Comparison of ENCODE assay signal across 16 cellular contexts in the genomic region with DNA sequence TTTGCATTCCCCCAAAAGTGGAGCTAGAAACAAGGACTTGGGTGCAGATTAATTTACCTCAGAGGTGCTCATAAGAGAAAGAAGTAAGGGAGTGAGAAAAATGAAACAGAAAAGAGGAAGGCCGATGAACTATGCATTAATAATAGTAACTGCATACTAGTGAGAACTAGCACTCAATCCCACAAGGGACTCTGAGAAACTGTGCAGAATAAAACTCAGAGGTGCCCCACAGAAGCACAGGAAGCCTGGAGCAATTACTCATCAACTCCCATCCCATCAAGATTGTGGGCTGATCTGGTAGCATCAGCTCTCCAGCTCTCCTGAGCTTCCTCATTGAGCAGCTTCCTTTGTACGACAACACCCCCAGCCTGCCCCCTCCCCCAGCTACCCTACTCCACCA. TPM values are rescaled to one million over a fixed set of nuclear protein-coding genes. Genes with fewer than 3 reads are reported as not detected.
DNase-seq lines count a peak whose midpoint lies in the region; ATAC-seq lines count a peak whose summit lies in the region.
"Had no signal": no experiment of that assay in that cellular context is flagged by ENCODE, and none has a peak within 500 bp of the region (broad histone marks: within the 10 kb centered on the region; RNA-seq: fewer than 3 reads in every experiment).

No MANE protein-coding gene starts in this region.

- H2BK5ac ChIP-seq in mesenchymal stem cell (ENCODE audit: low read depth, low read length, poor library complexity, severe bottlenecking) = no peak overlapping the region

- no peak overlapping the region for H2BK12ac ChIP-seq in mesenchymal stem cell (ENCODE audit: low read length in 2 of 2)

- no CpG with 5 or more reads among the region's 2 CpGs for WGBS in mesenchymal stem cell

- H4K8ac ChIP-seq in mesenchymal stem cell (ENCODE audit: low read length) = no peak overlapping the region

- peaks cover 37 to 43% of the 10 kb centered on the region in 2 experiments for H3K36me3 ChIP-seq in mesenchymal stem cell (ENCODE audit: control insufficient read depth in 1 of 2, insufficient read depth in 2 of 2, low read depth in 1 of 2, low read length in 2 of 2)
- H3K36me3 ChIP-seq: right lobe of liver had no signal

- H2AFZ ChIP-seq in mesenchymal stem cell (ENCODE audit: low read depth, low read length) = no peak overlapping the region

- H2BK120ac ChIP-seq in mesenchymal stem cell (ENCODE audit: low read depth, low read length) = no peak overlapping the region

- H3K18ac ChIP-seq in mesenchymal stem cell (ENCODE audit: low read depth in 1 of 2, low read length in 2 of 2) = no peak overlapping the region

- no peaks in the 10 kb centered on the region for H3K9me3 ChIP-seq in mesenchymal stem cell (ENCODE audit: control insufficient read depth, low read length)
- H3K9me3 ChIP-seq: right lobe of liver had no signal

- peak; percentile 32 for DNase-seq in islet precursor cell
- DNase-seq in mesenchymal stem cell = no peak
- no peak for DNase-seq in foreskin melanocyte
- no peak for DNase-seq in NCI-H69 (lab: John Stamatoyannopoulos, UW)
- DNase-seq: left ventricle myocardium superior; naive thymus-derived CD8-positive, alpha-beta T cell; NCI-H187 treated with DMSO at 0.1 percent for 48 hours; NCI-H82; right lobe of liver had no signal

- H3K4me2 ChIP-seq in mesenchymal stem cell (ENCODE audit: low read length, poor library complexity, severe bottlenecking) = no peak overlapping the region

- ATAC-seq in GM18868 (IDR thresholded peaks at IDR 0.05; ENCODE audit: unreplicated experiment) (peak; percentile 82), GM21786 (IDR thresholded peaks at IDR 0.05; ENCODE audit: unreplicated experiment) (peak; percentile 72), HG03571 (IDR thresholded peaks at IDR 0.05; ENCODE audit: unreplicated experiment) (peak; percentile 71)
- ATAC-seq: HCT116; K562; left ventricle myocardium superior; naive thymus-derived CD8-positive, alpha-beta T cell; right lobe of liver had no signal

- H3K4ac ChIP-seq in mesenchymal stem cell (ENCODE audit: low read depth in 1 of 2, low read length in 2 of 2) = no peak overlapping the region

- H2AK5ac ChIP-seq in mesenchymal stem cell (ENCODE audit: low read length, severe bottlenecking) = no peak overlapping the region

- H3K27ac ChIP-seq in mesenchymal stem cell (ENCODE audit: low read length, poor library complexity, severe bottlenecking) = no peak overlapping the region
- H3K27ac ChIP-seq: epithelial cell of prostate, right lobe of liver, VCaP had no signal

- H3K27me3 ChIP-seq in mesenchymal stem cell (ENCODE audit: control insufficient read depth in 1 of 2, insufficient read depth in 1 of 2, low read length in 2 of 2) = no peaks in the 10 kb centered on the region
- H3K27me3 ChIP-seq: right lobe of liver had no signal

- no peak overlapping the region for H3K4me3 ChIP-seq in mesenchymal stem cell (ENCODE audit: insufficient read depth in 1 of 2, low read depth in 1 of 2, low read length in 2 of 2)
- H3K4me3 ChIP-seq: K562, right lobe of liver had no signal

- H3K4me1 ChIP-seq in mesenchymal stem cell (ENCODE audit: control insufficient read depth, insufficient read depth, low read depth, low read length) = peaks cover 1% of the 10 kb centered on the region
- H3K4me1 ChIP-seq: right lobe of liver had no signal

- no peak overlapping the region for H4K91ac ChIP-seq in mesenchymal stem cell (ENCODE audit: low read length)

- peaks cover 1% of the 10 kb centered on the region for H3K79me1 ChIP-seq in mesenchymal stem cell (replicated peaks; ENCODE audit: low read length, poor library complexity, severe bottlenecking)

- no peak overlapping the region for H3K9ac ChIP-seq in mesenchymal stem cell (ENCODE audit: low read length)

- no peak overlapping the region for H2BK15ac ChIP-seq in mesenchymal stem cell (ENCODE audit: low read depth, poor library complexity, severe bottlenecking)

- no peak overlapping the region for H3K14ac ChIP-seq in mesenchymal stem cell (ENCODE audit: low read length in 2 of 2)

- H3K23ac ChIP-seq in mesenchymal stem cell (ENCODE audit: low read length in 2 of 2) = no peak overlapping the region

RNA-seq across cellular contexts. Expression of gene CLDN18, which starts 50.8 kb away (rescaled TPM):
- not detected for polyA plus RNA-seq in mesenchymal stem cell (2013, experiment 1 of 2)
- polyA plus RNA-seq in mesenchymal stem cell (2013, experiment 2 of 2) = not detected
- polyA plus RNA-seq: K562; naive thymus-derived CD8-positive, alpha-beta T cell had no signal

RNA-seq across cellular contexts. Expression of gene DZIP1L, which starts 54.6 kb away (rescaled TPM):
- polyA plus RNA-seq in mesenchymal stem cell (2013, experiment 1 of 2) = 8.9 TPM
- polyA plus RNA-seq in mesenchymal stem cell (2013, experiment 2 of 2) = 8.0 TPM
- polyA plus RNA-seq: naive thymus-derived CD8-positive, alpha-beta T cell had no signal
